Comparison of ENCODE assay signal across 14 cellular contexts in genomic region chr13:35826626-35827254, GRCh38.
DNase-seq lines count a peak whose midpoint lies in the region; ATAC-seq and TF ChIP-seq lines count a peak whose summit lies in the region.
"Had no signal": no experiment of that assay in that cellular context is flagged by ENCODE, and none has a peak within 500 bp of the region (broad histone marks: within the 10 kb centered on the region; RNA-seq: fewer than 3 reads in every experiment).

No MANE protein-coding gene starts in this region.

- H3K27ac Mint-ChIP-seq in HFFc6, result no peak overlapping the region
- H3K27ac Mint-ChIP-seq in osteocyte (ENCODE audit: unreplicated experiment), result no peak overlapping the region
- H3K27ac Mint-ChIP-seq: activated naive CD4-positive, alpha-beta T cell treated with anti-CD3 and anti-CD28 coated beads, Interleukin-2, amount 10 ng/mL, durations not matched to agents 7 days and 5 days; B cell had no signal

- H3K4me3 Mint-ChIP-seq in HFFc6 (no peak overlapping the region), osteocyte (ENCODE audit: unreplicated experiment) (no peak overlapping the region)
- H3K4me3 Mint-ChIP-seq: activated naive CD4-positive, alpha-beta T cell treated with anti-CD3 and anti-CD28 coated beads, Interleukin-2, amount 10 ng/mL, durations not matched to agents 7 days and 5 days; B cell had no signal

- TF ChIP-seq CTCF in HFFc6 (IDR thresholded peaks at IDR 0.05) (peak; percentile 53), osteocyte (IDR thresholded peaks at IDR 0.05) (peak; percentile 27)

- no peak for ATAC-seq in HG03159 (IDR thresholded peaks at IDR 0.05; ENCODE audit: unreplicated experiment)

- H3K4me1 Mint-ChIP-seq in HFFc6 (ENCODE audit: low read depth) (no peaks in the 10 kb centered on the region), osteocyte (ENCODE audit: unreplicated experiment) (peaks cover 18% of the 10 kb centered on the region)
- H3K4me1 Mint-ChIP-seq: activated naive CD4-positive, alpha-beta T cell treated with anti-CD3 and anti-CD28 coated beads, Interleukin-2, amount 10 ng/mL, durations not matched to agents 7 days and 5 days; B cell had no signal

- H3K36me3 Mint-ChIP-seq in HFFc6 (ENCODE audit: low read depth), result no peaks in the 10 kb centered on the region
- peaks cover 1% of the 10 kb centered on the region for H3K36me3 Mint-ChIP-seq in osteocyte (ENCODE audit: unreplicated experiment)
- H3K36me3 Mint-ChIP-seq: activated naive CD4-positive, alpha-beta T cell treated with anti-CD3 and anti-CD28 coated beads, Interleukin-2, amount 10 ng/mL, durations not matched to agents 7 days and 5 days had no signal

- DNase-seq in activated CD4-positive, alpha-beta T cell treated with anti-CD3 and anti-CD28 coated beads, Interleukin-2, amount 50 U/mL, for 48 hours, result peak; percentile 7 to 12
- no peak for DNase-seq in activated CD4-positive, alpha-beta T cell treated with anti-CD3 and anti-CD28 coated beads for 1 hour
- DNase-seq in HFFc6, result no peak
- peak; percentile 18 for DNase-seq in UCSD-AML1 (lab: John Stamatoyannopoulos, UW; ENCODE audit: unreplicated experiment)
- no peak for DNase-seq in osteocyte (ENCODE audit: extremely low spot score, unreplicated experiment)
- DNase-seq in KG1 (lab: John Stamatoyannopoulos, UW), result no peak
- no peak for DNase-seq in NCI-H2029 (lab: John Stamatoyannopoulos, UW)
- DNase-seq: activated naive CD4-positive, alpha-beta T cell treated with anti-CD3 and anti-CD28 coated beads, Interleukin-2, amount 10 ng/mL, durations not matched to agents 7 days and 5 days; dermis blood vessel endothelial cell; hippocampal formation; midbrain; sigmoid colon had no signal

- H3K9me3 Mint-ChIP-seq in HFFc6 (no peaks in the 10 kb centered on the region), osteocyte (ENCODE audit: unreplicated experiment) (no peaks in the 10 kb centered on the region)
- H3K9me3 Mint-ChIP-seq: activated naive CD4-positive, alpha-beta T cell treated with anti-CD3 and anti-CD28 coated beads, Interleukin-2, amount 10 ng/mL, durations not matched to agents 7 days and 5 days had no signal

- peaks cover 4% of the 10 kb centered on the region for H3K27me3 Mint-ChIP-seq in HFFc6 (ENCODE audit: insufficient read depth)
- H3K27me3 Mint-ChIP-seq in osteocyte (ENCODE audit: unreplicated experiment), result no peaks in the 10 kb centered on the region
- H3K27me3 Mint-ChIP-seq: B cell had no signal

Comparison
In these comparisons a context has a peak if more than half of its experiments do, and no peak if none do; other contexts are left out.
1. DNase-seq: peak in activated CD4-positive, alpha-beta T cell treated with anti-CD3 and anti-CD28 coated beads, Interleukin-2, amount 50 U/mL, for 48 hours (2 of 2) and UCSD-AML1 (single experiment); none in activated CD4-positive, alpha-beta T cell treated with anti-CD3 and anti-CD28 coated beads for 1 hour (single experiment), HFFc6 (single experiment), osteocyte (single experiment), KG1 (single experiment) and NCI-H2029 (single experiment).